Comparison of ENCODE assay signal across 8 cellular contexts in the genomic region with DNA sequence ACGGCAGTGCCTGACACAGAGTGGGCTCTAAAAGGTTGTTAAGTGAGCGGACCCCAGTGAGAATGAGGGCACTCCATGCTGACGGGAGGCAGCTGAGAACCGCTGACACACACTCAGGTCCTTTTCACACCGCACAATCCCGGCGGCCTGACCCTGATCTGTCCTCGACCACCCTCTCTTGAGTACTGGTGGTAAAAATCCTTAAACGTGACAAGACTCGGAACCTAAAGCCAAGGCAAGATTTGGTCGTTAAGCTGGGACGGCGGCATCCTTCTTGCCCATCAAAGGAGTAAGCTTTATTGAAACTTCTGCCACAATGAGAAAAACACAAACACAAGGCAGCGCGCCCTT. TPM values are rescaled to one million over a fixed set of nuclear protein-coding genes. Genes with fewer than 3 reads are reported as not detected.
A peak's percentile ranks its signal among the peaks of the same experiment; 100 is the strongest.
DNase-seq lines count a peak whose midpoint lies in the region; ATAC-seq and TF ChIP-seq lines count a peak whose summit lies in the region.

No MANE protein-coding gene starts in this region.

- H3K36me3 Mint-ChIP-seq in activated naive CD8-positive, alpha-beta T cell treated with anti-CD3 and anti-CD28 coated beads, Interleukin-2, amount 50 U/mL, for 24 hours (ENCODE audit: low read depth): peaks cover 40% of the 10 kb centered on the region

- H3K4me3 Mint-ChIP-seq in activated naive CD8-positive, alpha-beta T cell treated with anti-CD3 and anti-CD28 coated beads, Interleukin-2, amount 50 U/mL, for 24 hours: peak overlapping the region; percentile 93

- POLR2A ChIA-PET in IMR-90 (lab: Charles Lee; ENCODE audit: unreplicated experiment): no interaction called here

- peak; percentile 3 for ATAC-seq in GM21367 (IDR thresholded peaks at IDR 0.05; ENCODE audit: unreplicated experiment)
- ATAC-seq in IMR-90 (ENCODE audit: low read depth): peak; percentile 16
- no peak for ATAC-seq in activated naive CD8-positive, alpha-beta T cell treated with anti-CD3 and anti-CD28 coated beads, Interleukin-2, amount 50 U/mL, for 24 hours

- no peaks in the 10 kb centered on the region for H3K27me3 Mint-ChIP-seq in activated naive CD8-positive, alpha-beta T cell treated with anti-CD3 and anti-CD28 coated beads, Interleukin-2, amount 50 U/mL, for 24 hours

- H3K9me1 ChIP-seq in IMR-90 (ENCODE audit: insufficient read depth, low read length): peaks cover 17% of the 10 kb centered on the region

- no peaks in the 10 kb centered on the region for H3K27me3 ChIP-seq in IMR-90 (ENCODE audit: control insufficient read depth, insufficient read depth, low read length)
- no peaks in the 10 kb centered on the region for H3K27me3 ChIP-seq in hepatocyte

- H3K18ac ChIP-seq in IMR-90 (ENCODE audit: low read depth, low read length): peak overlapping the region; percentile 1

- TSS peak; percentile 42 for BruUV-seq in IMR-90 (replicated peaks; lab: Mats Ljungman, UMichigan)

- TF ChIP-seq CTCF in IMR-90 (conservative IDR thresholded peaks at IDR 0.05; ENCODE audit: low read depth, low read length) (no peak), hepatocyte (IDR thresholded peaks at IDR 0.05; ENCODE audit: poor library complexity) (no peak), GM13977 (IDR thresholded peaks at IDR 0.05; ENCODE audit: extremely low read depth, insufficient read depth, missing control alignments) (no peak)

- H2AK5ac ChIP-seq in IMR-90 (ENCODE audit: low read depth, low read length): peak overlapping the region; percentile 57; the same call in 1 of the 2 replicates

- H2BK15ac ChIP-seq in IMR-90 (ENCODE audit: low read depth, low read length): no peak overlapping the region

- CTCF ChIA-PET in IMR-90 (lab: Yijun Ruan, JAX): no interaction called here

- H3K9me3 ChIP-seq in IMR-90 (ENCODE audit: control insufficient read depth, insufficient read depth, low read length) (no peaks in the 10 kb centered on the region), hepatocyte (ENCODE audit: low read depth) (no peaks in the 10 kb centered on the region)

- H2AFZ ChIP-seq in IMR-90 (replicated peaks; ENCODE audit: low read length, poor library complexity) (peak overlapping the region; percentile 95), hepatocyte (peak overlapping the region; percentile 98)

- H2AK9ac ChIP-seq in IMR-90 (replicated peaks; ENCODE audit: low read depth, low read length, poor library complexity): peak overlapping the region; percentile 66

- dilution Hi-C loops in IMR-90 (cut with HindIII; ENCODE audit: low sequenced_read_pairs, unreplicated experiment): no loop called here

- in situ Hi-C loops in IMR-90 (cut with MboI; ENCODE audit: low sequenced_read_pairs): no loop called here
- in situ Hi-C loops in GM13977 (cut with MboI; ENCODE audit: low pct_unique_long_range_greater_than_20kb, low sequenced_read_pairs, unreplicated experiment): no loop called here

- no peak for TF ChIP-seq POLR2A in IMR-90 (IDR thresholded peaks at IDR 0.05; ENCODE audit: low read depth, low read length)

- H3K9ac ChIP-seq in IMR-90 (ENCODE audit: low read depth, low read length): peak overlapping the region; percentile 82

- peak overlapping the region; percentile 20; the same call in 1 of the 2 replicates for H4K5ac ChIP-seq in IMR-90 (ENCODE audit: low read depth, low read length)

- intact Hi-C loops in IMR-90 (cut with micrococcal nuclease): no loop called here

- peak overlapping the region; percentile 76 for H4K91ac ChIP-seq in IMR-90 (ENCODE audit: insufficient read depth, low read depth, low read length)

- peak overlapping the region; percentile 74 for H3K4me3 ChIP-seq in IMR-90 (ENCODE audit: insufficient read depth, low read depth, low read length)
- peak overlapping the region; percentile 79 for H3K4me3 ChIP-seq in hepatocyte
- H3K4me3 ChIP-seq in skeletal muscle cell (ENCODE audit: low read depth, low read length): peak overlapping the region; percentile 86

- peak overlapping the region; percentile 73; the same call in 1 of the 2 replicates for H2BK120ac ChIP-seq in IMR-90 (ENCODE audit: low read depth, low read length)

- H3K79me1 ChIP-seq in IMR-90 (ENCODE audit: low read depth in 1 of 2, low read length in 2 of 2): peaks cover 29 to 41% of the 10 kb centered on the region in 2 experiments

- DNase-seq in DMS53 (lab: John Stamatoyannopoulos, UW): peak; percentile 66
- no peak for DNase-seq in IMR-90
- peak; percentile 14 for DNase-seq in activated naive CD8-positive, alpha-beta T cell treated with anti-CD3 and anti-CD28 coated beads, Interleukin-2, amount 50 U/mL, for 24 hours
- DNase-seq in hepatocyte (ENCODE audit: low spot score): peak; percentile 29
- no peak for DNase-seq in skeletal muscle cell (ENCODE audit: low read depth)
- no peak for DNase-seq in GM13977 (ENCODE audit: low spot score)
- DNase-seq in NCI-H2029 (lab: John Stamatoyannopoulos, UW): no peak

- H3K23ac ChIP-seq in IMR-90 (ENCODE audit: low read depth, low read length): peak overlapping the region; percentile 79

- H3K9me2 ChIP-seq in hepatocyte (replicated peaks; ENCODE audit: insufficient read depth): no peaks in the 10 kb centered on the region

- peak overlapping the region; percentile 15; the same call in 1 of the 2 replicates for H2BK20ac ChIP-seq in IMR-90 (ENCODE audit: low read depth, low read length)

- H3K4me2 ChIP-seq in IMR-90 (ENCODE audit: low read depth, low read length) (peak overlapping the region; percentile 78), hepatocyte (peak overlapping the region; percentile 90)

- H3K27ac Mint-ChIP-seq in activated naive CD8-positive, alpha-beta T cell treated with anti-CD3 and anti-CD28 coated beads, Interleukin-2, amount 50 U/mL, for 24 hours: peak overlapping the region; percentile 94

- no peaks in the 10 kb centered on the region for H3K9me3 Mint-ChIP-seq in activated naive CD8-positive, alpha-beta T cell treated with anti-CD3 and anti-CD28 coated beads, Interleukin-2, amount 50 U/mL, for 24 hours

- WGBS in IMR-90 (ENCODE audit: extremely low coverage in 2 of 2, insufficient read length in 1 of 2), 2 experiments: 0% methylated on average over 4 of the region's 15 CpGs; no CpG with 5 or more reads in 1 of the 2 experiments
- 2% methylated on average over 15 of the region's 15 CpGs for WGBS in hepatocyte (ENCODE audit: low lambda C conversion rate, missing lambda C conversion rate)

- peak overlapping the region; percentile 89 for H3K4ac ChIP-seq in IMR-90 (ENCODE audit: low read depth, low read length)

- peaks cover 2% of the 10 kb centered on the region; the same call in 1 of the 2 replicates for H3K4me1 ChIP-seq in IMR-90 (ENCODE audit: control insufficient read depth, insufficient read depth, low read length)
- peaks cover 4% of the 10 kb centered on the region for H3K4me1 ChIP-seq in hepatocyte (ENCODE audit: insufficient read depth)

- peaks cover 38% of the 10 kb centered on the region for H3K79me2 ChIP-seq in hepatocyte

- H3K4me1 Mint-ChIP-seq in activated naive CD8-positive, alpha-beta T cell treated with anti-CD3 and anti-CD28 coated beads, Interleukin-2, amount 50 U/mL, for 24 hours: peaks cover 47% of the 10 kb centered on the region

- peak overlapping the region; percentile 74 for H3K56ac ChIP-seq in IMR-90 (ENCODE audit: extremely low read depth, insufficient read depth, low read length)

- no peaks in the 10 kb centered on the region for H4K20me1 ChIP-seq in IMR-90 (ENCODE audit: insufficient read depth, low read length)
- H4K20me1 ChIP-seq in hepatocyte (ENCODE audit: insufficient read depth, poor library complexity, severe bottlenecking): peaks cover 3% of the 10 kb centered on the region

- H3K36me3 ChIP-seq in IMR-90 (ENCODE audit: control insufficient read depth, insufficient read depth, low read length) (peaks cover 20% of the 10 kb centered on the region), hepatocyte (replicated peaks; ENCODE audit: insufficient read depth, low read depth) (peaks cover 5% of the 10 kb centered on the region)

- TF ChIP-seq RAD21 in IMR-90 (IDR thresholded peaks at IDR 0.05; ENCODE audit: low read length): no peak

- H2BK5ac ChIP-seq in IMR-90 (ENCODE audit: low read depth, low read length, poor library complexity, severe bottlenecking): peak overlapping the region; percentile 43

- peak overlapping the region; percentile 97 for H3K14ac ChIP-seq in IMR-90 (replicated peaks; ENCODE audit: low read depth, low read length)

- H3K27ac ChIP-seq in IMR-90 (ENCODE audit: insufficient read depth, low read length) (peak overlapping the region; percentile 77), hepatocyte (peak overlapping the region; percentile 85)

- H4K8ac ChIP-seq in IMR-90 (ENCODE audit: low read depth in 2 of 2, low read length in 2 of 2): peak overlapping the region; percentile 66 to 90; a peak in 3 of 4 replicates

TF ChIP-seq in IMR-90, 13 proteins besides CTCF, POLR2A, EP300 and RAD21:
- TF ChIP-seq MAFK (IDR thresholded peaks at IDR 0.05; ENCODE audit: low read depth, low read length): no peak
- 0 out of 2 replicates have a peak, but pooled peaks have one; percentile 20 for TF ChIP-seq MXI1 (IDR thresholded peaks at IDR 0.05; ENCODE audit: borderline replicate concordance, low read depth, low read length)
- no peak for TF ChIP-seq FOS (IDR thresholded peaks at IDR 0.05; ENCODE audit: low read depth, low read length)

RNA-seq across cellular contexts. Expression of gene TMX3, which starts 0.6 kb away (rescaled TPM):
- total RNA-seq in IMR-90 (2012; rRNA removed) (50.5 and 83.3 TPM in 2 replicates), hepatocyte (40.2 and 43.3 TPM in 2 replicates)
- polyA plus RNA-seq in IMR-90 (2012; rRNA removed) (15.7 and 22.8 TPM in 2 replicates), hepatocyte (11.7 and 15.1 TPM in 2 replicates)
- 2.1 and 3.5 TPM in 2 replicates for polyA plus RNA-seq in IMR-90 (2012; cell fraction: cytosol; rRNA removed)
- polyA plus RNA-seq in IMR-90 (2012; cell fraction: nucleus; rRNA removed; ENCODE audit: low replicate concordance): 5.7 and 71.3 TPM in 2 replicates

Comparison
In these comparisons a context has a peak if more than half of its experiments do, and no peak if none do; other contexts are left out.
1. DNase-seq: peak in DMS53 (single experiment), activated naive CD8-positive, alpha-beta T cell treated with anti-CD3 and anti-CD28 coated beads, Interleukin-2, amount 50 U/mL, for 24 hours (single experiment) and hepatocyte (single experiment); none in IMR-90 (single experiment), skeletal muscle cell (single experiment), GM13977 (single experiment) and NCI-H2029 (single experiment).
2. Peak in every context shown above with its lines, with median percentiles within 50 percentile points of each other: H3K4me3 ChIP-seq.